Comparison of ENCODE assay signal across 32 cellular contexts in the genomic region with DNA sequence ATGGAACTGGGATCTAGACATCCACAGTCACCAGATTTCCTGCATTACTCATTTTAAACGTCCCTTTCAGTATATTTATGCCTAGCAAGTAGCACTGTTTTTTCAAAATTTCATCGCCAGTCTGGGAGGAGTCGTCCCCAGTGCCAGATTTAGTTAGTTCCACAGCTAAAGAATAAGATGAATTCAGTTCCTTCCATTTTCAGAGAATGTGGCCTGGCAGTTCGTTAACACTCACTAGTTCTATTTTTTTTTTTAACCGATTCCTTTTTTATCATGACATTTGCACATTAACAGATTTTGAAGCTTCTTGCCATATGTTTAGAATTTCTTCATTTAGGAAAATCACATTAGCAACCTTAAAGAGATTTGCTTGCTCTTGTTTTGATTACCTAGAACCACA. TPM values are rescaled to one million over a fixed set of nuclear protein-coding genes. Genes with fewer than 3 reads are reported as not detected.
"Had no signal": no experiment of that assay in that cellular context is flagged by ENCODE, and none has a peak within 500 bp of the region (broad histone marks: within the 10 kb centered on the region; RNA-seq: fewer than 3 reads in every experiment).

No MANE protein-coding gene starts in this region.

- H3K4me1 ChIP-seq: adrenal gland, body of pancreas, colonic mucosa, gastrocnemius medialis had no signal

- H3K27me3 ChIP-seq: adrenal gland, body of pancreas, colonic mucosa had no signal

- ATAC-seq: activated CD4-positive, CD25-positive, alpha-beta regulatory T cell treated with anti-CD3 and anti-CD28 coated beads, Interleukin-2, amount 50 U/mL, for 24 hours; activated CD8-positive, alpha-beta T cell treated with anti-CD3 and anti-CD28 coated beads for 36 hours; activated naive CD8-positive, alpha-beta T cell treated with anti-CD3 and anti-CD28 coated beads, Interleukin-2, amount 50 U/mL, for 24 hours; activated T-cell treated with anti-CD3 and anti-CD28 coated beads, Interleukin-2, amount 50 U/mL, for 4 hours; activated T-helper 17 cell treated with anti-CD3 and anti-CD28 coated beads, Interleukin-2, amount 50 U/mL, for 72 hours; body of pancreas; esophagus mucosa; foreskin keratinocyte; gastrocnemius medialis; T-helper 17 cell had no signal

- DNase-seq: activated B cell treated with CpG ODN at 0.5 μM for 24 hours; activated CD4-positive, alpha-beta T cell treated with anti-CD3 and anti-CD28 coated beads for 48 hours; activated CD4-positive, alpha-beta T cell treated with anti-CD3 and anti-CD28 coated beads, Interleukin-2, amount 50 U/mL, for 1 hour; activated CD4-positive, alpha-beta T cell treated with anti-CD3 and anti-CD28 coated beads, Interleukin-2, amount 50 U/mL, for 48 hours; activated CD8-positive, alpha-beta memory T cell treated with anti-CD3 and anti-CD28 coated beads for 24 hours; activated CD8-positive, alpha-beta T cell treated with anti-CD3 and anti-CD28 coated beads for 36 hours; activated effector memory CD4-positive, alpha-beta T cell treated with anti-CD3 and anti-CD28 coated beads, Interleukin-2, amount 50 U/mL, for 16 hours; activated naive CD4-positive, alpha-beta T cell treated with anti-CD3 and anti-CD28 coated beads for 36 hours; activated naive CD8-positive, alpha-beta T cell treated with anti-CD3 and anti-CD28 coated beads for 36 hours; activated naive CD8-positive, alpha-beta T cell treated with anti-CD3 and anti-CD28 coated beads, Interleukin-2, amount 50 U/mL, for 24 hours; activated T-cell treated with anti-CD3 and anti-CD28 coated beads, Interleukin-2, amount 50 U/mL, for 4 hours; adrenal gland; aorta; body of pancreas; caudate nucleus; cerebellar nuclear complex; colonic mucosa; effector CD8-positive, alpha-beta T cell; endodermal cell; foreskin keratinocyte; gastrocnemius medialis; glutamatergic neuron; heart left ventricle; T-helper 1 cell; T-helper 17 cell; T1000; WERI-Rb-1 had no signal

- H3K36me3 ChIP-seq: adrenal gland, colonic mucosa, gastrocnemius medialis, heart left ventricle, WERI-Rb-1 had no signal

- H3K27ac ChIP-seq: adrenal gland, body of pancreas, colonic mucosa, foreskin keratinocyte, gastrocnemius medialis, heart left ventricle, WERI-Rb-1 had no signal

- H3K4me3 ChIP-seq: adrenal gland, body of pancreas, colonic mucosa, gastrocnemius medialis, heart left ventricle had no signal

- H3K9me3 ChIP-seq: adrenal gland, body of pancreas, colonic mucosa, gastrocnemius medialis, heart left ventricle had no signal

RNA-seq across cellular contexts. Expression of gene GRP, which starts 11.2 kb away (rescaled TPM):
- total RNA-seq: activated B cell treated with CpG ODN at 0.5 μM for 24 hours; activated CD8-positive, alpha-beta T cell treated with anti-CD3 and anti-CD28 coated beads for 36 hours; activated naive CD4-positive, alpha-beta T cell treated with anti-CD3 and anti-CD28 coated beads for 36 hours; activated naive CD8-positive, alpha-beta T cell treated with anti-CD3 and anti-CD28 coated beads for 36 hours; activated T-cell treated with anti-CD3 and anti-CD28 coated beads, Interleukin-2, amount 50 U/mL, for 4 hours; activated T-helper 17 cell treated with anti-CD3 and anti-CD28 coated beads, Interleukin-2, amount 50 U/mL, for 72 hours; aorta; colonic mucosa; dermis microvascular lymphatic vessel endothelial cell; epithelial cell of proximal tubule; esophagus mucosa; foreskin keratinocyte; gastrocnemius medialis; heart left ventricle; T-helper 17 cell had no signal
- polyA plus RNA-seq: foreskin keratinocyte, heart left ventricle had no signal

RNA-seq across cellular contexts. Expression of gene RAX, which starts 42.1 kb away (rescaled TPM):
- total RNA-seq: activated B cell treated with CpG ODN at 0.5 μM for 24 hours; activated CD8-positive, alpha-beta T cell treated with anti-CD3 and anti-CD28 coated beads for 36 hours; activated naive CD4-positive, alpha-beta T cell treated with anti-CD3 and anti-CD28 coated beads for 36 hours; activated naive CD8-positive, alpha-beta T cell treated with anti-CD3 and anti-CD28 coated beads for 36 hours; activated T-cell treated with anti-CD3 and anti-CD28 coated beads, Interleukin-2, amount 50 U/mL, for 4 hours; adrenal gland; aorta; body of pancreas; colonic mucosa; dermis microvascular lymphatic vessel endothelial cell; epithelial cell of proximal tubule; esophagus mucosa; foreskin keratinocyte; gastrocnemius medialis; heart left ventricle; T-helper 17 cell had no signal
- polyA plus RNA-seq: adrenal gland, aorta, foreskin keratinocyte, heart left ventricle had no signal
